ENCODE assay signal across 16 cellular contexts in genomic region chr16:84513111-84514065, GRCh38. TPM values are rescaled to one million over a fixed set of nuclear protein-coding genes. Genes with fewer than 3 reads are reported as not detected.
A peak's percentile ranks its signal among the peaks of the same experiment; 100 is the strongest.
DNase-seq lines count a peak whose midpoint lies in the region; ATAC-seq, FAIRE-seq and TF ChIP-seq lines count a peak whose summit lies in the region.
"Had no signal": no experiment of that assay in that cellular context is flagged by ENCODE, and none has a peak within 500 bp of the region (broad histone marks: within the 10 kb centered on the region; RNA-seq: fewer than 3 reads in every experiment).

No MANE protein-coding gene starts in this region.

- TF ChIP-seq RAD21 in GM12878 (IDR thresholded peaks at IDR 0.05; ENCODE audit: insufficient read depth, low read depth, low read length), result no peak

- no peaks in the 10 kb centered on the region for H3K9me3 ChIP-seq in PC-9 (ENCODE audit: insufficient read depth, low read depth)
- no peaks in the 10 kb centered on the region for H3K9me3 ChIP-seq in GM12878 (replicated peaks; ENCODE audit: control insufficient read depth, insufficient read depth, low read length)
- H3K9me3 ChIP-seq: left ventricle myocardium inferior, prostate gland had no signal

- H3K9me2 ChIP-seq in PC-9 (ENCODE audit: insufficient read depth), result no peaks in the 10 kb centered on the region
- H3K9me2 ChIP-seq in GM23338 (ENCODE audit: insufficient read depth), result no peaks in the 10 kb centered on the region

- peak; percentile 91 for DNase-seq in EH (ENCODE audit: low read depth)
- peak; percentile 43 to 55 for DNase-seq in PC-9
- DNase-seq in GM12878 (ENCODE audit: low read depth, low spot score), result no peak
- no peak for DNase-seq in progenitor cell of endocrine pancreas (ENCODE audit: low spot score, unreplicated experiment)
- DNase-seq in GM23338 (ENCODE audit: low spot score), result no peak
- no peak for DNase-seq in NCI-H345 treated with DMSO at 0.1 percent for 48 hours (lab: John Stamatoyannopoulos, UW; ENCODE audit: unreplicated experiment)
- DNase-seq: activated CD4-positive, CD25-positive, alpha-beta regulatory T cell; foreskin keratinocyte; GDM1; H7; left ventricle myocardium inferior; NCI-H1417 treated with DMSO at 0.1 percent for 48 hours had no signal

- CTCF ChIA-PET in PC-9 (lab: Charles Lee), result interaction anchor here (0.6 to 1.1 kb wide), 3 partner anchors 46 to 307 kb away, joined by 3 read pairs; partner anchors contain the start of gene CRISPLD2
- CTCF ChIA-PET in GM12878 (lab: Yijun Ruan, JAX), result interaction anchor here (0.6 to 11.6 kb wide), 26 partner anchors 7 to 439 kb away, joined by 3 to 299 read pairs (median 4); partner anchors contain the start of gene COTL1

- POLR2A ChIA-PET in PC-9 (lab: Charles Lee; ENCODE audit: unreplicated experiment), result interaction anchor here (0.6 to 0.9 kb wide), 5 partner anchors 11 to 452 kb away, joined by 9 to 22 read pairs (median 9); partner anchors contain the start of gene COTL1
- POLR2A ChIA-PET in GM12878 (lab: Charles Lee), result interaction anchor here (0.6 to 5.8 kb wide), 11 partner anchors 15 to 470 kb away, joined by 3 to 60 read pairs (median 5); no protein-coding TSS in a partner anchor

- BruUV-seq in PC-9 (replicated peaks; lab: Mats Ljungman, UMichigan) (no TSS peak), GM12878 (replicated peaks; lab: Mats Ljungman, UMichigan) (no TSS peak)

- H3K4me1 Mint-ChIP-seq in progenitor cell of endocrine pancreas (ENCODE audit: low read depth) (peaks cover 9% of the 10 kb centered on the region), GM23338 (peaks cover 32% of the 10 kb centered on the region)

- in situ Hi-C loops in GM12878 (cut with MboI), result loop anchor here (5.0 to 25.0 kb wide), 3 partner anchors 109 to 449 kb away; no protein-coding TSS in a partner anchor

- H3K4me3 Mint-ChIP-seq in progenitor cell of endocrine pancreas (ENCODE audit: low read depth) (no peak overlapping the region), GM23338 (no peak overlapping the region)

- H3K9ac ChIP-seq in GM12878 (ENCODE audit: control insufficient read depth, insufficient read depth, low read length), result peak overlapping the region; percentile 92

- H3K27me3 ChIP-seq in PC-9 (ENCODE audit: insufficient read depth, low read depth) (no peaks in the 10 kb centered on the region), GM12878 (replicated peaks in 1 of 2; ENCODE audit: control insufficient read depth in 2 of 2, insufficient read depth in 2 of 2, low read length in 1 of 2) (no peaks in the 10 kb centered on the region), GM23338 (ENCODE audit: insufficient read depth) (no peaks in the 10 kb centered on the region)
- H3K27me3 ChIP-seq: cardiac muscle cell, foreskin keratinocyte had no signal

- no peaks in the 10 kb centered on the region for H3K36me3 Mint-ChIP-seq in progenitor cell of endocrine pancreas (ENCODE audit: insufficient read depth)
- H3K36me3 Mint-ChIP-seq in GM23338 (ENCODE audit: low read depth), result no peaks in the 10 kb centered on the region

- H3F3A ChIP-seq in PC-9 (ENCODE audit: insufficient read depth, low read depth), result no peaks in the 10 kb centered on the region
- 0 out of 2 replicates have a peak, but pooled peaks cover 3% of the 10 kb centered on the region for H3F3A ChIP-seq in GM23338 (replicated peaks; ENCODE audit: low read depth)

- H3K27me3 Mint-ChIP-seq in progenitor cell of endocrine pancreas (peaks cover 12% of the 10 kb centered on the region), GM23338 (ENCODE audit: insufficient read depth, low read depth, poor library complexity) (peaks cover 13% of the 10 kb centered on the region)

- no peaks in the 10 kb centered on the region for H3K79me2 ChIP-seq in PC-9 (ENCODE audit: low read depth)
- peaks cover 2% of the 10 kb centered on the region; the same call in 1 of the 2 replicates for H3K79me2 ChIP-seq in GM12878 (ENCODE audit: control insufficient read depth, insufficient read depth, low read length)
- no peaks in the 10 kb centered on the region for H3K79me2 ChIP-seq in GM23338 (replicated peaks; ENCODE audit: insufficient read depth)

- no peaks in the 10 kb centered on the region for H3K36me3 ChIP-seq in PC-9 (ENCODE audit: low read depth)
- no peaks in the 10 kb centered on the region for H3K36me3 ChIP-seq in GM12878 (ENCODE audit: control insufficient read depth in 2 of 2, insufficient read depth in 2 of 2, low read length in 1 of 2)
- no peaks in the 10 kb centered on the region for H3K36me3 ChIP-seq in GM23338 (ENCODE audit: insufficient read depth)
- H3K36me3 ChIP-seq: cardiac muscle cell, left ventricle myocardium inferior, prostate gland had no signal

- TF ChIP-seq POLR2A in GM12878 (IDR thresholded peaks at IDR 0.05; ENCODE audit: low read depth, low read length), result no peak

- no peak for TF ChIP-seq EP300 in GM12878 (IDR thresholded peaks at IDR 0.05; ENCODE audit: borderline replicate concordance in 1 of 2, control insufficient read depth in 1 of 2, low read depth in 2 of 2, low read length in 2 of 2)

- H3K27ac ChIP-seq in PC-9 (no peak overlapping the region), GM12878 (ENCODE audit: control insufficient read depth, insufficient read depth) (peak overlapping the region; percentile 99), GM23338 (ENCODE audit: low read depth) (no peak overlapping the region)
- H3K27ac ChIP-seq: foreskin keratinocyte, left ventricle myocardium inferior, prostate gland had no signal

- WGBS in GM12878 (ENCODE audit: insufficient coverage, insufficient replicate concordance, low lambda C conversion rate, missing lambda C conversion rate), result 91% methylated on average over 22 of the region's 23 CpGs

- RAD21 ChIA-PET in GM12878 (lab: Charles Lee; ENCODE audit: unreplicated experiment), result interaction anchor here (1.1 to 6.6 kb wide), 8 partner anchors 20 to 214 kb away, joined by 3 to 194 read pairs (median 22); partner anchors contain the start of gene COTL1

- H4K20me1 ChIP-seq in PC-9 (ENCODE audit: insufficient read depth) (no peaks in the 10 kb centered on the region), GM12878 (ENCODE audit: control insufficient read depth, insufficient read depth) (no peaks in the 10 kb centered on the region), GM23338 (replicated peaks; ENCODE audit: insufficient read depth) (no peaks in the 10 kb centered on the region)

- SMC1A ChIA-PET in GM12878 (lab: Charles Lee; ENCODE audit: uncharacterized antibody, unreplicated experiment), result interaction anchor here (0.6 to 13.2 kb wide), 19 partner anchors 15 to 458 kb away, joined by 3 to 183 read pairs (median 11); partner anchors contain the start of gene COTL1

- FAIRE-seq in GM12878 (lab: Jason Lieb, UNC), result no peak
- FAIRE-seq: RCC 7860 had no signal

- TF ChIP-seq CTCF in PC-9 (conservative IDR thresholded peaks at IDR 0.05), result no peak
- TF ChIP-seq CTCF in GM12878 (IDR thresholded peaks at IDR 0.05 in 2 of 3, conservative IDR thresholded peaks at IDR 0.05 in 1 of 3; ENCODE audit: control insufficient read depth in 2 of 3, extremely low read depth in 1 of 3, insufficient read depth in 1 of 3, low read depth in 3 of 3, low read length in 3 of 3), result no peak
- no peak for TF ChIP-seq CTCF in progenitor cell of endocrine pancreas (IDR thresholded peaks at IDR 0.05; ENCODE audit: unreplicated experiment)
- no peak for TF ChIP-seq CTCF in GM23338 (conservative IDR thresholded peaks at IDR 0.05; ENCODE audit: low read depth in 2 of 2)

- intact Hi-C loops in PC-9 (cut with micrococcal nuclease; ENCODE audit: unreplicated experiment), result loop anchor here (5.0 kb wide), 2 partner anchors 44 to 459 kb away; no protein-coding TSS in a partner anchor
- intact Hi-C loops in GM12878 (cut with micrococcal nuclease; ENCODE audit: unreplicated experiment), result loop anchor here (2.0 kb wide), 2 partner anchors 49 to 103 kb away; no protein-coding TSS in a partner anchor

- H3K9me3 Mint-ChIP-seq in progenitor cell of endocrine pancreas (ENCODE audit: low read depth) (no peaks in the 10 kb centered on the region), GM23338 (no peaks in the 10 kb centered on the region)

- ATAC-seq in GM12878 (no peak), GM23338 (no peak), HG02970 (IDR thresholded peaks at IDR 0.05; ENCODE audit: low FRiP score, unreplicated experiment) (no peak)
- ATAC-seq: foreskin keratinocyte had no signal

- H2AFZ ChIP-seq in PC-9, result no peak overlapping the region
- no peak overlapping the region; the same call in 1 of the 2 replicates for H2AFZ ChIP-seq in GM12878 (ENCODE audit: control insufficient read depth, low read depth, low read length)
- H2AFZ ChIP-seq in GM23338, result no peak overlapping the region

- H3K27ac Mint-ChIP-seq in progenitor cell of endocrine pancreas (peak overlapping the region; percentile 33), GM23338 (no peak overlapping the region)

- no peak overlapping the region for H3K4me2 ChIP-seq in PC-9
- H3K4me2 ChIP-seq in GM12878 (ENCODE audit: control insufficient read depth, insufficient read depth), result no peak overlapping the region
- H3K4me2 ChIP-seq in GM23338, result no peak overlapping the region

- H3K4me3 ChIP-seq in PC-9 (no peak overlapping the region), GM12878 (no peak overlapping the region), GM23338 (no peak overlapping the region)
- H3K4me3 ChIP-seq: cardiac muscle cell, left ventricle myocardium inferior, prostate gland had no signal

- H3K4me1 ChIP-seq in PC-9 (replicated peaks; ENCODE audit: insufficient read depth) (peaks cover 10% of the 10 kb centered on the region; the same call in 1 of the 2 replicates), GM12878 (ENCODE audit: control insufficient read depth, insufficient read depth, low read length) (peaks cover 46% of the 10 kb centered on the region), GM23338 (ENCODE audit: insufficient read depth) (peaks cover 6% of the 10 kb centered on the region; the same call in 1 of the 2 replicates)
- H3K4me1 ChIP-seq: prostate gland had no signal

RNA-seq across cellular contexts. Expression of gene MEAK7, which starts 8.9 kb away (rescaled TPM):
- 73.4 and 74.6 TPM in 2 replicates for total RNA-seq in PC-9 (2021)
- total RNA-seq in GM12878 (2013; cell fraction: nucleolus; rRNA removed), result 39.4 and 41.4 TPM in 2 replicates
- total RNA-seq in GM12878 (2014; rRNA removed), result 6.2 and 6.8 TPM in 2 replicates
- 5.5 TPM in 2 replicates for total RNA-seq in GM12878 (2014; rRNA removed; fragmentation: Illumina TruSeq; extraction: Trizol)
- total RNA-seq in GM12878 (2021), result 8.5 and 9.2 TPM in 2 replicates
- polyA plus RNA-seq in GM12878 (2011; ENCODE audit: low read depth), result 4.0 TPM
- polyA plus RNA-seq in GM12878 (2011; rRNA removed), result 10.7 and 10.9 TPM in 2 replicates
- polyA plus RNA-seq in GM12878 (2011; cell fraction: cytosol; rRNA removed), result 8.5 and 11.3 TPM in 2 replicates
- polyA plus RNA-seq in GM12878 (2011; cell fraction: nucleus; rRNA removed), result 10.4 and 11.0 TPM in 2 replicates
- 3.1 and 3.9 TPM in 2 replicates for polyA plus RNA-seq in GM12878 (2012)
- polyA plus RNA-seq in GM12878 (2014; fragmentation: Illumina TruSeq; extraction: Trizol), result 4.4 and 6.7 TPM in 2 replicates
- polyA plus RNA-seq in GM12878 (2014; fragmentation: Nextera tagmentation; extraction: Ambion mirVana), result 1 to 10 TPM; 1.4 to 1.5 TPM
- 5.6 and 5.9 TPM in 2 replicates for polyA plus RNA-seq in GM12878 (2014; rRNA removed)
- polyA plus RNA-seq in GM12878 (2016; fragmentation: Nextera tagmentation; extraction: Ambion mirVana), result 10 to 100 TPM; 11.0 to 11.9 TPM
- polyA minus RNA-seq in GM12878 (2011; rRNA and poly(A)+ RNA removed), result 8.3 and 9.7 TPM in 2 replicates
- polyA minus RNA-seq in GM12878 (2011; cell fraction: cytosol; rRNA and poly(A)+ RNA removed), result 2.7 and 5.7 TPM in 2 replicates
- polyA minus RNA-seq in GM12878 (2011; cell fraction: nucleus; rRNA and poly(A)+ RNA removed), result 5.4 and 9.5 TPM in 2 replicates
- total RNA-seq in progenitor cell of endocrine pancreas, result 32.3 and 32.7 TPM in 2 replicates
- total RNA-seq in GM23338 (2014; rRNA removed; shearing (Covaris generic)), result 16.9 and 17.2 TPM in 2 replicates
- 7.5 and 7.9 TPM in 2 replicates for polyA plus RNA-seq in GM23338 (2016; fragmentation: Nextera tagmentation; extraction: Ambion mirVana)

Comparison
In these comparisons a context has a peak if more than half of its experiments do, and no peak if none do; other contexts are left out.
1. DNase-seq: peak in EH (single experiment) and PC-9 (2 of 2); none in GM12878 (single experiment), progenitor cell of endocrine pancreas (single experiment), GM23338 (single experiment) and NCI-H345 treated with DMSO at 0.1 percent for 48 hours (single experiment).